ENCODE assay signal across 1 cellular context in genomic region chr1:248858891-248859889, GRCh38.
TF ChIP-seq lines count a peak whose summit lies in the region.

TSS of gene ZNF692 (minus strand) at chr1:248859085. CDS start at chr1:248858309, 776 bp downstream.

TF ChIP-seq in K562, 482 proteins besides CTCF, POLR2A, EP300 and RAD21 (continued from another document and continues in another):
- no peak for TF ChIP-seq ZBTB5 (IDR thresholded peaks at IDR 0.05)
- no peak for TF ChIP-seq MTF1 (CRISPR knock-in tag; IDR thresholded peaks at IDR 0.05; ENCODE audit: borderline replicate concordance)
- no peak for TF ChIP-seq NR2C2 (CRISPR knock-in tag; IDR thresholded peaks at IDR 0.05)
- peak; percentile 58 for TF ChIP-seq NR2C2 (tag; IDR thresholded peaks at IDR 0.05)
- peak; percentile 92 to 96 for TF ChIP-seq MAZ (CRISPR knock-in tag; conservative IDR thresholded peaks at IDR 0.05 in 1 of 2, IDR thresholded peaks at IDR 0.05 in 1 of 2)
- 0 out of 2 replicates have a peak, but pooled peaks have one; percentile 51 for TF ChIP-seq JUND (IDR thresholded peaks at IDR 0.05; ENCODE audit: borderline replicate concordance, low read depth, low read length)
- TF ChIP-seq JUND (tag; IDR thresholded peaks at IDR 0.05; ENCODE audit: borderline replicate concordance, low read depth, low read length) = peak; percentile 38; the same call in 1 of the 3 replicates
- TF ChIP-seq ZZZ3 (IDR thresholded peaks at IDR 0.05) = no peak
- no peak for TF ChIP-seq BCOR (IDR thresholded peaks at IDR 0.05)
- TF ChIP-seq HDAC8 (tag; IDR thresholded peaks at IDR 0.05) = 0 out of 2 replicates have a peak, but pooled peaks have one; percentile 67
- TF ChIP-seq SLC30A9 (CRISPR knock-in tag; IDR thresholded peaks at IDR 0.05) = no peak
- TF ChIP-seq ZNF311 (CRISPR knock-in tag; IDR thresholded peaks at IDR 0.05) = no peak
- no peak for TF ChIP-seq SMC3 (conservative IDR thresholded peaks at IDR 0.05; ENCODE audit: insufficient read depth, low read depth, low read length)
- no peak for TF ChIP-seq HMBOX1 (IDR thresholded peaks at IDR 0.05)
- no peak for TF ChIP-seq ZNF274 (IDR thresholded peaks at IDR 0.05; ENCODE audit: borderline replicate concordance, low read depth, low read length)
- no peak for TF ChIP-seq HOMEZ (CRISPR knock-in tag; IDR thresholded peaks at IDR 0.05)
- peak; percentile 34; the same call in 1 of the 2 replicates for TF ChIP-seq ZNF589 (CRISPR knock-in tag; IDR thresholded peaks at IDR 0.05; ENCODE audit: low read depth)
- no peak for TF ChIP-seq EZH2 (IDR thresholded peaks at IDR 0.05; ENCODE audit: borderline replicate concordance, low read depth, low read length)
- peak; percentile 70 for TF ChIP-seq CREB3L1 (IDR thresholded peaks at IDR 0.05; ENCODE audit: borderline replicate concordance, low read depth)
- TF ChIP-seq SIRT6 (IDR thresholded peaks at IDR 0.05; ENCODE audit: low read depth, low read length) = no peak
- TF ChIP-seq ZNF655 (CRISPR knock-in tag; IDR thresholded peaks at IDR 0.05) = no peak
- no peak for TF ChIP-seq ZFP30 (CRISPR knock-in tag; IDR thresholded peaks at IDR 0.05; ENCODE audit: borderline replicate concordance)
- TF ChIP-seq RREB1 (CRISPR knock-in tag; IDR thresholded peaks at IDR 0.05) = 0 out of 2 replicates have a peak, but pooled peaks have one; percentile 9
- no peak for TF ChIP-seq PHB2 (IDR thresholded peaks at IDR 0.05; ENCODE audit: low read depth)
- peak; percentile 81 for TF ChIP-seq SMAD1 (IDR thresholded peaks at IDR 0.05; ENCODE audit: low read depth, low read length, partially characterized antibody)
- TF ChIP-seq NR1H2 (CRISPR knock-in tag; IDR thresholded peaks at IDR 0.05) = no peak
- TF ChIP-seq BRD9 (IDR thresholded peaks at IDR 0.05; ENCODE audit: low read depth, partially characterized antibody) = peak; percentile 33
- no peak for TF ChIP-seq ZNF12 (CRISPR knock-in tag; IDR thresholded peaks at IDR 0.05)
- 0 out of 2 replicates have a peak, but pooled peaks have one; percentile 7 for TF ChIP-seq THRB (CRISPR knock-in tag; conservative IDR thresholded peaks at IDR 0.05)
- TF ChIP-seq ZNF318 (IDR thresholded peaks at IDR 0.05; ENCODE audit: borderline replicate concordance in 1 of 2, low read depth in 1 of 2) = no peak
- TF ChIP-seq KLF6 (CRISPR knock-in tag; IDR thresholded peaks at IDR 0.05; ENCODE audit: borderline replicate concordance) = no peak
- no peak for TF ChIP-seq ZNF124 (CRISPR knock-in tag; IDR thresholded peaks at IDR 0.05)
- no peak for TF ChIP-seq THRAP3 (IDR thresholded peaks at IDR 0.05; ENCODE audit: borderline replicate concordance)
- TF ChIP-seq U2AF2 (optimal IDR thresholded peaks at IDR 0.05; ENCODE audit: low read depth, low read length) = no peak
- no peak for TF ChIP-seq RAD51 (IDR thresholded peaks at IDR 0.05; ENCODE audit: borderline replicate concordance, low read depth)
- no peak for TF ChIP-seq DACH1 (IDR thresholded peaks at IDR 0.05; ENCODE audit: partially characterized antibody)
